In genomic region chr7:90597527-90597871, GRCh38 we compare ENCODE assay signal across 9 cellular contexts. TPM values are rescaled to one million over a fixed set of nuclear protein-coding genes. Genes with fewer than 3 reads are reported as not detected.
DNase-seq lines count a peak whose midpoint lies in the region; ATAC-seq and TF ChIP-seq lines count a peak whose summit lies in the region.
"Had no signal": no experiment of that assay in that cellular context is flagged by ENCODE, and none has a peak within 500 bp of the region (broad histone marks: within the 10 kb centered on the region; RNA-seq: fewer than 3 reads in every experiment).

No MANE protein-coding gene starts in this region.

- H3K27ac Mint-ChIP-seq in mesothelial cell of epicardium = peak overlapping the region; percentile 94

- no peak for TF ChIP-seq POLR2A in erythroblast (IDR thresholded peaks at IDR 0.05; ENCODE audit: low read length)

- peak overlapping the region; percentile 92 for H3K4me3 Mint-ChIP-seq in mesothelial cell of epicardium

- H3K9me3 Mint-ChIP-seq in mesothelial cell of epicardium = no peaks in the 10 kb centered on the region

- ATAC-seq in left cardiac atrium (no peak), aorta (ENCODE audit: low FRiP score) (no peak), GM21390 (IDR thresholded peaks at IDR 0.05; ENCODE audit: unreplicated experiment) (no peak)

- H3K27me3 ChIP-seq in right atrium auricular region (no peaks in the 10 kb centered on the region), aorta (ENCODE audit: control insufficient read depth in 1 of 2, insufficient read depth in 2 of 2, low read length in 1 of 2) (no peaks in the 10 kb centered on the region)
- H3K27me3 ChIP-seq: adrenal gland had no signal

- no peak for TF ChIP-seq CTCF in right atrium auricular region (IDR thresholded peaks at IDR 0.05)
- no peak for TF ChIP-seq CTCF in cardiac fibroblast (IDR thresholded peaks at IDR 0.05; ENCODE audit: low read depth, low read length)
- no peak for TF ChIP-seq CTCF in mesothelial cell of epicardium (IDR thresholded peaks at IDR 0.05; ENCODE audit: unreplicated experiment)

- WGBS in aorta, 2 donors = 4 to 5% methylated on average over 4 of the region's 4 CpGs

- H3K4me1 ChIP-seq in right atrium auricular region (peaks cover 0 to 25% of the 10 kb centered on the region in 2 donors), aorta (ENCODE audit: control insufficient read depth in 1 of 2, insufficient read depth in 2 of 2, low read length in 2 of 2) (peaks cover 2 to 4% of the 10 kb centered on the region in 2 donors)

- intact Hi-C loops in left cardiac atrium (cut with DNase I) (loop anchor here in 1 of 2 donors (5.0 kb wide), 1 partner anchor 65 kb away; no protein-coding TSS in a partner anchor), aorta (cut with DNase I) (loop anchor here in 1 of 2 donors (10.0 kb wide), 2 partner anchors 107 to 143 kb away; no protein-coding TSS in a partner anchor)

- DNase-seq in right atrium auricular region (ENCODE audit: low spot score) (no peak), left cardiac atrium (no peak), cardiac fibroblast (ENCODE audit: low read depth in 2 of 2) (peak in 1 of 2 donors; percentile 20), mesothelial cell of epicardium (ENCODE audit: low spot score in 2 of 2, unreplicated experiment in 2 of 2) (no peak), aorta (no peak), erythroblast (lab: John Stamatoyannopoulos, UW) (no peak), HT-29 (ENCODE audit: low spot score) (no peak)

- H3K9me3 ChIP-seq in right atrium auricular region (no peaks in the 10 kb centered on the region), aorta (ENCODE audit: control insufficient read depth, low read length) (no peaks in the 10 kb centered on the region)
- H3K9me3 ChIP-seq: adrenal gland had no signal

- H3K36me3 Mint-ChIP-seq in mesothelial cell of epicardium = no peaks in the 10 kb centered on the region

- peak overlapping the region; percentile 90 for H3K27ac ChIP-seq in right atrium auricular region
- H3K27ac ChIP-seq in aorta (ENCODE audit: low read depth in 1 of 2, low read length in 2 of 2) = no peak overlapping the region
- H3K27ac ChIP-seq: adrenal gland had no signal

- peak overlapping the region; percentile 73 to 90 for H3K4me3 ChIP-seq in right atrium auricular region
- peak overlapping the region; percentile 79 to 80 for H3K4me3 ChIP-seq in cardiac fibroblast (replicated peaks in 1 of 2; ENCODE audit: low read depth in 2 of 2, low read length in 2 of 2)
- peak overlapping the region; percentile 60 to 91 for H3K4me3 ChIP-seq in aorta (ENCODE audit: low read length in 2 of 2)

- H3K36me3 ChIP-seq in right atrium auricular region (no peaks in the 10 kb centered on the region), aorta (ENCODE audit: control insufficient read depth in 1 of 2, insufficient read depth in 2 of 2, low read length in 1 of 2) (no peaks in the 10 kb centered on the region)
- H3K36me3 ChIP-seq: adrenal gland had no signal

- H3K27me3 Mint-ChIP-seq in mesothelial cell of epicardium (ENCODE audit: low read depth) = no peaks in the 10 kb centered on the region

- peaks cover 48% of the 10 kb centered on the region for H3K4me1 Mint-ChIP-seq in mesothelial cell of epicardium

RNA-seq across cellular contexts. Expression of gene CDK14, which starts 1.4 kb away (rescaled TPM):
- 10 to 100 TPM; 21.5 to 37.9 TPM for total RNA-seq in right atrium auricular region
- 10 to 100 TPM; 35.9 to 53.5 TPM for total RNA-seq in left cardiac atrium
- 64.6 to 70.4 TPM (median 68.5 TPM) in 3 replicates for total RNA-seq in mesothelial cell of epicardium
- total RNA-seq in aorta = 10 to 100 TPM; 53.6 to 72.4 TPM
- 1 to 10 TPM; 4.6 to 5.5 TPM for polyA plus RNA-seq in aorta
- 0.18 and 0.61 TPM in 2 replicates for total RNA-seq in HT-29 (2014; rRNA removed; shearing (Covaris generic))

Comparison
In these comparisons a context has a peak if more than half of its experiments do, and no peak if none do; other contexts are left out.
1. H3K27ac ChIP-seq: peak in right atrium auricular region (2 of 2); none in aorta (0 of 2).
2. RNA of gene CDK14, which starts 1.4 kb away (total RNA-seq): 53.6 to 72.4 TPM in aorta, 64.6 to 70.4 TPM in mesothelial cell of epicardium, 35.9 to 53.5 TPM in left cardiac atrium and 21.5 to 37.9 TPM in right atrium auricular region; 0.18 to 0.61 TPM in HT-29; every median in the first group is over 10 times any median in the second.
3. Peak in every context shown above with its lines, with median percentiles within 50 percentile points of each other: H3K4me3 ChIP-seq.